Comparison of ENCODE assay signal across 9 cellular contexts in the genomic region with DNA sequence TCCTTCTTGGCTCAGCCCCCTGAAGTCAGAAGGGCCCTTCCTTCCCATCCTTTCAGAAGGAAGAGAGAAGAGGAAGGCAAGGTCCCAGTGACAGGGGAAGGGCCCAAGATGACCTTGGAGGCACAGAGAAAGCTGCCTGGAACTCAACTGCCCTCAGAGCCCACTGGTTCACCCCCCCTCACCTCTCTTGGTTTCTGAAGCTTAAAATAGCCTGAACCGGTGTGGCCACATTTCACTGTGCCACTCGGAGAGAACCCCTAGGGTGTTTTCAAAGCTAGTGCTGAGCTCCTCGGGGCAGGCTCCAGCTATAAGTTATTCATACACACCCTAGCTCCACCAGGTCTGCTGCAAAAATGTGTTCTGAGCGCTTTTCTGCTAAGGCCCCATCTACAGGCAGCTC.
A peak's percentile ranks its signal among the peaks of the same experiment; 100 is the strongest.
DNase-seq lines count a peak whose midpoint lies in the region; ATAC-seq and TF ChIP-seq lines count a peak whose summit lies in the region.
"Had no signal": no experiment of that assay in that cellular context is flagged by ENCODE, and none has a peak within 500 bp of the region (broad histone marks: within the 10 kb centered on the region; RNA-seq: fewer than 3 reads in every experiment).

No MANE protein-coding gene starts in this region.

- no peak overlapping the region for H3K4me3 ChIP-seq in lung

- ATAC-seq in GM18868 (IDR thresholded peaks at IDR 0.05; ENCODE audit: unreplicated experiment) (peak; percentile 69), GM21786 (IDR thresholded peaks at IDR 0.05; ENCODE audit: unreplicated experiment) (peak; percentile 91), HG03571 (IDR thresholded peaks at IDR 0.05; ENCODE audit: unreplicated experiment) (peak; percentile 85), lung (ENCODE audit: insufficient read depth, low FRiP score) (peak; percentile 79)

- peak; percentile 68 for DNase-seq in lung (ENCODE audit: low spot score)
- no peak for DNase-seq in NCI-H1930 (lab: John Stamatoyannopoulos, UW)
- DNase-seq in NCI-H526 treated with DMSO at 0.1 percent for 48 hours (lab: John Stamatoyannopoulos, UW): no peak
- no peak for DNase-seq in H4 (ENCODE audit: low spot score)
- DNase-seq in NCI-H524 treated with DMSO at 0.1 percent for 48 hours (lab: John Stamatoyannopoulos, UW): no peak
- DNase-seq: activated T-cell treated with anti-CD3 and anti-CD28 coated beads, Interleukin-2, amount 50 U/mL, for 48 hours had no signal

- peak overlapping the region in 1 of 2 donors; percentile 55 for H3K27ac ChIP-seq in lung (ENCODE audit: low read depth in 1 of 2, low read length in 1 of 2)

- H3K36me3 ChIP-seq in lung (ENCODE audit: control insufficient read depth in 2 of 2, insufficient read depth in 2 of 2, low read length in 2 of 2): no peaks in the 10 kb centered on the region

- TF ChIP-seq CTCF in lung (IDR thresholded peaks at IDR 0.05; ENCODE audit: control extremely low read depth, extremely low read depth): no peak

- peaks cover 3 to 8% of the 10 kb centered on the region in 2 donors for H3K4me1 ChIP-seq in lung (ENCODE audit: control insufficient read depth in 2 of 2, insufficient read depth in 2 of 2, low read length in 2 of 2)

- no peaks in the 10 kb centered on the region for H3K27me3 ChIP-seq in lung (ENCODE audit: control insufficient read depth, insufficient read depth)

- 35 to 41% methylated on average over 4 of the region's 4 CpGs for WGBS in lung, 2 donors

- no peaks in the 10 kb centered on the region for H3K9me3 ChIP-seq in lung (ENCODE audit: control insufficient read depth in 2 of 2, insufficient read depth in 1 of 2, low read length in 1 of 2)
